Comparison of ENCODE assay signal across 2 cellular contexts in genomic region chr7:820341-820740, GRCh38.
TF ChIP-seq lines count a peak whose summit lies in the region.

No MANE protein-coding gene starts in this region.

TF ChIP-seq in IMR-90, 13 proteins besides CTCF, POLR2A, EP300 and RAD21:
- TF ChIP-seq SMC3 (IDR thresholded peaks at IDR 0.05; ENCODE audit: low read depth, low read length) (no peak), RCOR1 (IDR thresholded peaks at IDR 0.05; ENCODE audit: insufficient replicate concordance, low read length) (no peak), NFE2L2 (IDR thresholded peaks at IDR 0.05; ENCODE audit: low read depth, low read length) (no peak), MAFK (IDR thresholded peaks at IDR 0.05; ENCODE audit: low read depth, low read length) (peak; percentile 46; the same call in 1 of the 2 replicates), ELK1 (IDR thresholded peaks at IDR 0.05; ENCODE audit: borderline replicate concordance, low read depth, low read length) (no peak), CHD1 (IDR thresholded peaks at IDR 0.05; ENCODE audit: low read depth, low read length) (no peak), CEBPB (IDR thresholded peaks at IDR 0.05; ENCODE audit: low read depth, low read length) (no peak), MXI1 (IDR thresholded peaks at IDR 0.05; ENCODE audit: borderline replicate concordance, low read depth, low read length) (no peak)

TF ChIP-seq in K562, 482 proteins besides CTCF, POLR2A, EP300 and RAD21:
- no peak for TF ChIP-seq ZNF561 (CRISPR knock-in tag; conservative IDR thresholded peaks at IDR 0.05)
- peak; percentile 69 for TF ChIP-seq ZNF316 (IDR thresholded peaks at IDR 0.05)
- TF ChIP-seq C11orf30 (IDR thresholded peaks at IDR 0.05; ENCODE audit: low read depth), result peak; percentile 43; the same call in 1 of the 2 replicates
- no peak for TF ChIP-seq MCM3 (IDR thresholded peaks at IDR 0.05)
- no peak for TF ChIP-seq SMAD1 (IDR thresholded peaks at IDR 0.05; ENCODE audit: low read depth, low read length, partially characterized antibody)
